In genomic region chr5:139414601-139415121, GRCh38 we compare ENCODE assay signal across 8 cellular contexts. TPM values are rescaled to one million over a fixed set of nuclear protein-coding genes. Genes with fewer than 3 reads are reported as not detected.
DNase-seq lines count a peak whose midpoint lies in the region; ATAC-seq and TF ChIP-seq lines count a peak whose summit lies in the region.
"Had no signal": no experiment of that assay in that cellular context is flagged by ENCODE, and none has a peak within 500 bp of the region (broad histone marks: within the 10 kb centered on the region; RNA-seq: fewer than 3 reads in every experiment).

No MANE protein-coding gene starts in this region.

- peak overlapping the region; percentile 98 for H3K27ac Mint-ChIP-seq in activated T-cell treated with anti-CD3 and anti-CD28 coated beads, Interleukin-2, amount 50 U/mL, for 72 hours

- H3K27ac ChIP-seq in foreskin keratinocyte (peak overlapping the region; percentile 6), substantia nigra (ENCODE audit: low read depth, low read length, poor library complexity, severe bottlenecking) (peak overlapping the region; percentile 74)

- no peak for DNase-seq in activated T-cell treated with anti-CD3 and anti-CD28 coated beads, Interleukin-2, amount 50 U/mL, for 72 hours
- DNase-seq in activated T-cell treated with anti-CD3 and anti-CD28 coated beads, Interleukin-2, amount 50 U/mL, for 1 hour = no peak
- DNase-seq in foreskin keratinocyte (peak in 1 of 2 donors; percentile 44), substantia nigra (lab: John Stamatoyannopoulos, UW) (peak in 19 of 49 donors; percentile 14 to 68 (median 38)), ecto neural progenitor cell (ENCODE audit: low spot score) (no peak), GM13977 (ENCODE audit: low spot score) (no peak)
- DNase-seq: KG1 had no signal

- peak overlapping the region; percentile 75 to 82 for H3K4me3 Mint-ChIP-seq in activated T-cell treated with anti-CD3 and anti-CD28 coated beads, Interleukin-2, amount 50 U/mL, for 72 hours

- TF ChIP-seq CTCF in foreskin keratinocyte (conservative IDR thresholded peaks at IDR 0.05) (no peak), GM13977 (IDR thresholded peaks at IDR 0.05; ENCODE audit: extremely low read depth, insufficient read depth, missing control alignments) (no peak)

- H3K9me3 Mint-ChIP-seq in activated T-cell treated with anti-CD3 and anti-CD28 coated beads, Interleukin-2, amount 50 U/mL, for 72 hours = no peaks in the 10 kb centered on the region

- H3K27me3 Mint-ChIP-seq in activated T-cell treated with anti-CD3 and anti-CD28 coated beads, Interleukin-2, amount 50 U/mL, for 72 hours (ENCODE audit: low read depth) = no peaks in the 10 kb centered on the region

- H3K4me1 Mint-ChIP-seq in activated T-cell treated with anti-CD3 and anti-CD28 coated beads, Interleukin-2, amount 50 U/mL, for 72 hours (ENCODE audit: low read depth) = peaks cover 68% of the 10 kb centered on the region

- peaks cover 9 to 20% of the 10 kb centered on the region in 2 donors for H3K36me3 Mint-ChIP-seq in activated T-cell treated with anti-CD3 and anti-CD28 coated beads, Interleukin-2, amount 50 U/mL, for 72 hours (ENCODE audit: insufficient read depth in 2 of 2)

- ATAC-seq in activated T-cell treated with anti-CD3 and anti-CD28 coated beads, Interleukin-2, amount 50 U/mL, for 72 hours (replicated peaks in 1 of 2) = peak; percentile 24 to 34
- ATAC-seq in foreskin keratinocyte = no peak

- H3K4me1 ChIP-seq in foreskin keratinocyte = peaks cover 23% of the 10 kb centered on the region

- no peaks in the 10 kb centered on the region for H3K27me3 ChIP-seq in foreskin keratinocyte

- in situ Hi-C loops in GM13977 (cut with MboI; ENCODE audit: low pct_unique_long_range_greater_than_20kb, low sequenced_read_pairs, unreplicated experiment) = no loop called here

RNA-seq across cellular contexts. Expression of gene SPATA24, which starts 10.8 kb away (rescaled TPM):
- total RNA-seq in activated T-cell treated with anti-CD3 and anti-CD28 coated beads, Interleukin-2, amount 50 U/mL, for 72 hours = 1 to 10 TPM; 3.3 to 3.5 TPM
- 2.8 and 3.8 TPM in 2 replicates for total RNA-seq in foreskin keratinocyte
- polyA plus RNA-seq in foreskin keratinocyte = 5.3 and 5.7 TPM in 2 replicates

RNA-seq across cellular contexts. Expression of gene PROB1, which starts 19.8 kb away (rescaled TPM):
- total RNA-seq in activated T-cell treated with anti-CD3 and anti-CD28 coated beads, Interleukin-2, amount 50 U/mL, for 72 hours = 1 to 10 TPM; 3.1 to 4.6 TPM
- total RNA-seq in foreskin keratinocyte = 1.4 and 1.6 TPM in 2 replicates
- 1.6 TPM in 2 replicates for polyA plus RNA-seq in foreskin keratinocyte

RNA-seq across cellular contexts. Expression of gene DNAJC18, which starts 24.7 kb away (rescaled TPM):
- 10 to 100 TPM; 46.1 to 73.7 TPM for total RNA-seq in activated T-cell treated with anti-CD3 and anti-CD28 coated beads, Interleukin-2, amount 50 U/mL, for 72 hours
- 5.8 and 9.2 TPM in 2 replicates for total RNA-seq in foreskin keratinocyte
- 7.6 and 10.1 TPM in 2 replicates for polyA plus RNA-seq in foreskin keratinocyte

RNA-seq across cellular contexts. Expression of gene MZB1, which starts 24.9 kb away (rescaled TPM):
- total RNA-seq in activated T-cell treated with anti-CD3 and anti-CD28 coated beads, Interleukin-2, amount 50 U/mL, for 72 hours = 10 to 100 TPM; 19.7 to 27.3 TPM
- 0.21 TPM in 1 of 2 replicates, not detected in the other for total RNA-seq in foreskin keratinocyte
- polyA plus RNA-seq in foreskin keratinocyte = 0.12 TPM in 1 of 2 replicates, not detected in the other
- total RNA-seq: renal cortical epithelial cell had no signal

RNA-seq across cellular contexts. Expression of gene SLC23A1, which starts 31.6 kb away (rescaled TPM):
- total RNA-seq in activated T-cell treated with anti-CD3 and anti-CD28 coated beads, Interleukin-2, amount 50 U/mL, for 72 hours = 1 to 10 TPM; 1.9 to 2.8 TPM
- not detected in 2 replicates for total RNA-seq in foreskin keratinocyte
- polyA plus RNA-seq in foreskin keratinocyte = not detected in 2 replicates
